In genomic region chr2:230774348-230774951, GRCh38 we compare ENCODE assay signal across 12 cellular contexts.
A peak's percentile ranks its signal among the peaks of the same experiment; 100 is the strongest.
DNase-seq lines count a peak whose midpoint lies in the region; ATAC-seq, FAIRE-seq and TF ChIP-seq lines count a peak whose summit lies in the region.
"Had no signal": no experiment of that assay in that cellular context is flagged by ENCODE, and none has a peak within 500 bp of the region (broad histone marks: within the 10 kb centered on the region; RNA-seq: fewer than 3 reads in every experiment).

No MANE protein-coding gene starts in this region.

- ATAC-seq in left lung (peak; percentile 87), HG02981 (IDR thresholded peaks at IDR 0.05; ENCODE audit: unreplicated experiment) (no peak), HG03097 (IDR thresholded peaks at IDR 0.05; ENCODE audit: low FRiP score, unreplicated experiment) (no peak), GM21717 (IDR thresholded peaks at IDR 0.05; ENCODE audit: unreplicated experiment) (no peak)

- H3K4me1 ChIP-seq in left lung, result peaks cover 6 to 41% of the 10 kb centered on the region in 2 donors

- DNase-seq in AG08396 (ENCODE audit: low spot score) (peak; percentile 64), HPDE6-E6E7 (ENCODE audit: extremely low spot score) (peak; percentile 54), bronchial epithelial cell (ENCODE audit: low read depth) (peak; percentile 93), left lung (no peak), islet precursor cell (no peak)
- DNase-seq: activated B cell treated with CpG ODN at 0.5 μM for 24 hours, cerebellar nuclear complex, DMS79 treated with DMSO at 0.1 percent for 48 hours, NCI-H524 treated with DMSO at 0.1 percent for 48 hours had no signal

- H3K36me3 ChIP-seq in bronchial epithelial cell (ENCODE audit: control insufficient read depth, insufficient read depth, low read length) (no peaks in the 10 kb centered on the region), left lung (no peaks in the 10 kb centered on the region)

- H3K27ac ChIP-seq in left lung, result peak overlapping the region; percentile 11 to 43

- H3K27me3 ChIP-seq in bronchial epithelial cell (ENCODE audit: control insufficient read depth, insufficient read depth, low read length) (no peaks in the 10 kb centered on the region), left lung (no peaks in the 10 kb centered on the region)

- H3K9me3 ChIP-seq in left lung, result no peaks in the 10 kb centered on the region

- H3K4me3 ChIP-seq in bronchial epithelial cell (ENCODE audit: low read depth, low read length) (no peak overlapping the region), left lung (no peak overlapping the region)

- intact Hi-C loops in left lung (cut with DNase I), result no loop called here

- TF ChIP-seq CTCF in bronchial epithelial cell (IDR thresholded peaks at IDR 0.05; ENCODE audit: insufficient read depth, low read length, severe bottlenecking) (no peak), left lung (IDR thresholded peaks at IDR 0.05) (no peak)

- no peak for FAIRE-seq in bronchial epithelial cell (lab: Jason Lieb, UNC)

Comparison
In these comparisons a context has a peak if more than half of its experiments do, and no peak if none do; other contexts are left out.
1. DNase-seq: peak in AG08396 (single experiment), HPDE6-E6E7 (single experiment) and bronchial epithelial cell (single experiment); none in left lung (0 of 2) and islet precursor cell (single experiment).